Comparison of ENCODE assay signal across 9 cellular contexts in the genomic region with DNA sequence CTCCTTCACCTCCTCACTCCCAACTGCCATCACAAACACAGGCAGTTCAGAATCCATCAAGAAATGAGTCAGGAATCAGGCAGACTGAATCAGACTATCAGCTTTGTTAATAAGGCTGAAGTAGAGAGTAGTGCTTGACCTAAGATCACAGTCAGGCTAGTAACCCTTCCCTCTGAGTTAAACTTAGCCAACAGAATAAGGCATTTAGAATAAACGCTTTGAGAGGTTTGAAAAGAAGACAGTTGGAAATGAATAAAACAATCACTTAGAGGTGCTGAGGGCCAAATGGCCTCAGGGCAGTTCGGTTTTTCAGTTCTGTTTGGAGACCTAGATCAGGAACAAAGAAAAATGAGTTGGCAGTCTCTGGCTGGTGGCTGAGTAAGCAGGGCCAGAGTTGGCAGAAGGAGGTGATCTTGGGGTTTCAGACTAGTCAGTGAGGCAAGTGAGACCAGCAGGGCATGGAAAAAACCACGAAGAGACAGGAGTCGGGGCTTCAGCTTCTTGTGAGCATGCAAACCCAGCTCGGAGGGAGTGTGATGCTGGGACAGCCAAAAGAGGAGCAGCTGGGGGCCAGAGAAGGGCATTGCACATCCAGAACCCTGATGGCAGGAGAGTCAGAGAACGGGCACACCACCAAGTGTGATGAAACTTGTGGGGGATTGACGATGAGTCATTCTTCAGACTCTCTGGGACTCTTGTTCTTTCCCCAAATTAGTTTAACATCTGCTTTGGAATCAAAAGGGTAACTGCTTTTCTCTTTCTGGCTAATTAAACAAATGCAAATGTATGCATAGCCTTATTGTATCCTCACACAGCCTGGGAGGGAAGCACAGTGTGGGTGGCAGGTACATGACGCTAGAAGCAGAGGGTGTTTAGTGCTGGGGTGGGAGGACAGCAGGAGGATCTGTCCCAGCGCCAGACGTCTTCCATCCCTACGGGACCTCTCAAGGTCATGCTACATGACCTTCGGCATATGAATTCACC. TPM values are rescaled to one million over a fixed set of nuclear protein-coding genes. Genes with fewer than 3 reads are reported as not detected.
DNase-seq lines count a peak whose midpoint lies in the region; ATAC-seq and TF ChIP-seq lines count a peak whose summit lies in the region.
"Had no signal": no experiment of that assay in that cellular context is flagged by ENCODE, and none has a peak within 500 bp of the region (broad histone marks: within the 10 kb centered on the region; RNA-seq: fewer than 3 reads in every experiment).

No MANE protein-coding gene starts in this region.

- TF ChIP-seq CTCF in MCF 10A (IDR thresholded peaks at IDR 0.05; ENCODE audit: unreplicated experiment) (no peak), lower leg skin (IDR thresholded peaks at IDR 0.05) (no peak), tibial artery (IDR thresholded peaks at IDR 0.05) (no peak)

- peaks cover 42% of the 10 kb centered on the region for H3K4me1 Mint-ChIP-seq in MCF 10A (ENCODE audit: insufficient read depth, unreplicated experiment)

- H3K4me3 Mint-ChIP-seq in MCF 10A (ENCODE audit: unreplicated experiment), result peak overlapping the region; percentile 49
- H3K4me3 Mint-ChIP-seq: nephron had no signal

- peaks cover 0 to 50% (median 43%) of the 10 kb centered on the region in 4 donors for H3K4me1 ChIP-seq in tibial artery

- H3K27ac ChIP-seq in tibial artery, result peak overlapping the region; percentile 83

- peak overlapping the region; percentile 61 for H3K27ac Mint-ChIP-seq in MCF 10A (ENCODE audit: low read depth, unreplicated experiment)

- BruUV-seq in MCF 10A (replicated peaks; lab: Mats Ljungman, UMichigan), result no TSS peak

- CTCF ChIA-PET in MCF 10A (lab: Yijun Ruan, JAX), result interaction anchor here (0.8 to 1.6 kb wide), 2 partner anchors 11 to 54 kb away, joined by 3 read pairs; no protein-coding TSS in a partner anchor

- H3K9me3 Mint-ChIP-seq in MCF 10A (ENCODE audit: unreplicated experiment), result no peaks in the 10 kb centered on the region
- H3K9me3 Mint-ChIP-seq: nephron had no signal

- H3K9me3 ChIP-seq in tibial artery, result no peaks in the 10 kb centered on the region

- H3K27me3 Mint-ChIP-seq in MCF 10A (ENCODE audit: insufficient read depth, unreplicated experiment), result no peaks in the 10 kb centered on the region

- ATAC-seq in GM21447 (IDR thresholded peaks at IDR 0.05; ENCODE audit: unreplicated experiment) (peak; percentile 68), HG03565 (IDR thresholded peaks at IDR 0.05; ENCODE audit: unreplicated experiment) (no peak)

- H3K27me3 ChIP-seq in tibial artery, result no peaks in the 10 kb centered on the region

- H3K4me3 ChIP-seq in lower leg skin (ENCODE audit: low read depth, poor library complexity, severe bottlenecking) (no peak overlapping the region), tibial artery (peak overlapping the region in 1 of 2 donors; percentile 26)

- intact Hi-C loops in MCF 10A (cut with micrococcal nuclease), result loop anchor here (5.0 kb wide), 1 partner anchor 57 kb away; a partner anchor contains a TSS
- intact Hi-C loops in lower leg skin (cut with DNase I; ENCODE audit: low total_unique reads), result no loop called here
- intact Hi-C loops in tibial artery (cut with DNase I; ENCODE audit: low total_unique reads), result no loop called here

- TF ChIP-seq POLR2A in lower leg skin (IDR thresholded peaks at IDR 0.05), result no peak

- in situ Hi-C loops in Caki2 (cut with HindIII; ENCODE audit: low pct_unique_long_range_greater_than_20kb, low sequenced_read_pairs), result no loop called here

- POLR2A ChIA-PET in MCF 10A (lab: Yijun Ruan, JAX), result interaction anchor here (0.6 to 1.9 kb wide), 12 partner anchors 11 to 561 kb away, joined by 3 to 6 read pairs (median 4); a partner anchor contains a TSS

- 19 to 26% methylated on average over 12 of the region's 12 CpGs for WGBS in lower leg skin, 2 donors

- DNase-seq in Caki2 (ENCODE audit: low read depth), result peak; percentile 72
- DNase-seq in NCI-H226, result peak; percentile 87
- DNase-seq in MCF 10A (ENCODE audit: unreplicated experiment), result peak; percentile 96
- peak; percentile 85 to 98 for DNase-seq in lower leg skin (ENCODE audit: low spot score in 2 of 2)
- peak; percentile 94 to 95 for DNase-seq in tibial artery
- DNase-seq in NCI-H1930 (lab: John Stamatoyannopoulos, UW), result no peak

- H3K36me3 Mint-ChIP-seq in MCF 10A (ENCODE audit: insufficient read depth, unreplicated experiment), result peaks cover 2% of the 10 kb centered on the region

- no peaks in the 10 kb centered on the region for H3K36me3 ChIP-seq in tibial artery

RNA-seq across cellular contexts. Expression of a gene that starts 54.8 kb away (rescaled TPM):
- 108 and 143 TPM in 2 replicates for total RNA-seq in Caki2 (2014; rRNA removed; shearing (Covaris generic); ENCODE audit: low replicate concordance)
- 48.7 and 55.3 TPM in 2 replicates for total RNA-seq in MCF 10A (2022)
- total RNA-seq in lower leg skin, result 10 to 100 TPM in 3 of 4 donors, 1 to 10 TPM in 1; 9.8 to 24.2 (median 11.7) TPM

Comparison
In these comparisons a context has a peak if more than half of its experiments do, and no peak if none do; other contexts are left out.
1. DNase-seq: peak in Caki2 (single experiment), NCI-H226 (single experiment), MCF 10A (single experiment), lower leg skin (2 of 2) and tibial artery (2 of 2); none in NCI-H1930 (0 of 2).